1 cellular context compared by ENCODE assay signal in the genomic region with DNA sequence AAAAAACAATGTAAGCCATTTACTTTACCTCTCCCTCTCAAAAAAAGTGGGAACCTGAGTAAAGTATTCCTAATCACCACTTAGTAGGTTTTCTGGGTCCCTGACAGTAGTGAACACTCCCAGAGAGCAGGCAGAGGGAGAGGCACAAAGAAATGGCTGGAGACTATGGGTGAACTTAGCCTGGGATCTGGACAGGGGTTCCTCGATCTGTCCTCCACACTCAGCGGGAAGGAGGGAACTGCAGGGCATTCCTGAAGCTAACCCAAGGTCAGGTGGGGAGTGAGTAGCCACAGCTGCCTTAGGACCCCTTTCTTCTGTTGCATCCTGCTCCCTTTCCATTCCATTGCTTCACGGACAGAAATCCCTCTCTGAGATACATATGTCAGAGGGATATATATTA.
TF ChIP-seq lines count a peak whose summit lies in the region.

No MANE protein-coding gene starts in this region.

TF ChIP-seq in IMR-90, 13 proteins besides CTCF, POLR2A, EP300 and RAD21 (continued from another document):
- TF ChIP-seq, protein P1, sequence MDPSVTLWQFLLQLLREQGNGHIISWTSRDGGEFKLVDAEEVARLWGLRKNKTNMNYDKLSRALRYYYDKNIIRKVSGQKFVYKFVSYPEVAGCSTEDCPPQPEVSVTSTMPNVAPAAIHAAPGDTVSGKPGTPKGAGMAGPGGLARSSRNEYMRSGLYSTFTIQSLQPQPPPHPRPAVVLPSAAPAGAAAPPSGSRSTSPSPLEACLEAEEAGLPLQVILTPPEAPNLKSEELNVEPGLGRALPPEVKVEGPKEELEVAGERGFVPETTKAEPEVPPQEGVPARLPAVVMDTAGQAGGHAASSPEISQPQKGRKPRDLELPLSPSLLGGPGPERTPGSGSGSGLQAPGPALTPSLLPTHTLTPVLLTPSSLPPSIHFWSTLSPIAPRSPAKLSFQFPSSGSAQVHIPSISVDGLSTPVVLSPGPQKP (IDR thresholded peaks at IDR 0.05; ENCODE audit: borderline replicate concordance, low read depth, low read length) = no peak
- TF ChIP-seq MXI1 (IDR thresholded peaks at IDR 0.05; ENCODE audit: borderline replicate concordance, low read depth, low read length) (no peak), BHLHE40 (IDR thresholded peaks at IDR 0.05; ENCODE audit: low read depth, low read length) (no peak), CEBPB (IDR thresholded peaks at IDR 0.05; ENCODE audit: low read depth, low read length) (no peak), MAFK (IDR thresholded peaks at IDR 0.05; ENCODE audit: low read depth, low read length) (no peak), FOS (IDR thresholded peaks at IDR 0.05; ENCODE audit: low read depth, low read length) (no peak)
